In the genomic region with DNA sequence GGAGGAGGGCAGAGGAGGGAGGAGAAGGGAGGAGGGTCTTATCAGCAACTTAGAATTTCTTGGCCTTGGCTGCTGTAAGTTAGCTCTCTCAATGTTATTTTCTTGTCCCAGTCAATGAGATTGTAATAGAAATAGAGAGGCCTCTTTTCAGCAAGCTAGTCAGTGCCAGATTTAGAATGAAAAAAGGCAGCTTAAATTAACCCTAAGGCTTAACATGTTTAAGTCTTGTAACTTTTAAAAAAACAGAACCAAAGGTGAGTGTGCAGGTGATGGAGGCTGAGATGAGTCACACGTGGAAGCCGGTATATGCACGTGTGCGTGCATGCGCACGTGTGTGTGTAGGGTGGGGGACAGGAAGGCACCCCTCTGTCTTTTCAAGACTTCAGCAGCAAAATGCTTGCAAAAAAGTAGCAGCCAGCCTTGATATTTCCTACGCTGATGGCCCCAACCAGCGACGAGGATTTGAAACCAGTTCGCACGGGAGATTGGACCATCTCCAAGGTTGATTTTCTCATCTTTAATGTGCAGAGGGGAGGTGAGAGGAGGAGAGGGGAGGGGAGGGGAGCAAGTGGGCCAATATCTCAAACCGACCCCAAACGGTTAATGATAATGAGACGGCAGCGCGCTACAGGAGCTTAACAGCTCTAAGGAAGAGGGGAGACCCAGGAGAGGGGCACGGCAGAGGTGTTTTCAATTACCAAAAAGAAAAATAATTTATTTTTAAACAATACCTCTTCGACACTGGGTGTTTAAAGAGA, we compare ENCODE assay signal across 10 cellular contexts.
DNase-seq lines count a peak whose midpoint lies in the region; ATAC-seq and TF ChIP-seq lines count a peak whose summit lies in the region.
"Had no signal": no experiment of that assay in that cellular context is flagged by ENCODE, and none has a peak within 500 bp of the region (broad histone marks: within the 10 kb centered on the region; RNA-seq: fewer than 3 reads in every experiment).

No MANE protein-coding gene starts in this region.

- H3K4me3 ChIP-seq in left lung (no peak overlapping the region), subcutaneous abdominal adipose tissue (ENCODE audit: low read depth in 1 of 5, low read length in 5 of 5) (peak overlapping the region in 1 of 5 donors; percentile 40)

- H3K27me3 ChIP-seq in left lung = peaks cover 0 to 25% of the 10 kb centered on the region in 2 donors
- H3K27me3 ChIP-seq in subcutaneous abdominal adipose tissue (ENCODE audit: control insufficient read depth in 5 of 5, insufficient read depth in 4 of 5, low read length in 5 of 5) = no peaks in the 10 kb centered on the region

- peak overlapping the region; percentile 41 for H3K27ac Mint-ChIP-seq in chondrocyte (ENCODE audit: unreplicated experiment)
- H3K27ac Mint-ChIP-seq: activated naive CD8-positive, alpha-beta T cell treated with anti-CD3 and anti-CD28 coated beads, Interleukin-2, amount 10 ng/mL, durations not matched to agents 7 days and 5 days had no signal

- H3K27me3 Mint-ChIP-seq in chondrocyte (ENCODE audit: low read depth) = no peaks in the 10 kb centered on the region

- peaks cover 0 to 5% of the 10 kb centered on the region in 2 donors for H3K9me3 ChIP-seq in left lung
- peaks cover 0 to 5% (median 0%) of the 10 kb centered on the region in 5 donors for H3K9me3 ChIP-seq in subcutaneous abdominal adipose tissue (ENCODE audit: control insufficient read depth in 5 of 5, low read length in 5 of 5)

- H3K4me3 Mint-ChIP-seq in chondrocyte (ENCODE audit: unreplicated experiment) = no peak overlapping the region
- H3K4me3 Mint-ChIP-seq: activated naive CD8-positive, alpha-beta T cell treated with anti-CD3 and anti-CD28 coated beads, Interleukin-2, amount 10 ng/mL, durations not matched to agents 7 days and 5 days had no signal

- peaks cover 37% of the 10 kb centered on the region for H3K4me1 Mint-ChIP-seq in chondrocyte (ENCODE audit: low read depth)
- H3K4me1 Mint-ChIP-seq: activated naive CD8-positive, alpha-beta T cell treated with anti-CD3 and anti-CD28 coated beads, Interleukin-2, amount 10 ng/mL, durations not matched to agents 7 days and 5 days had no signal

- H3K27ac ChIP-seq in left lung (peak overlapping the region in 1 of 2 donors; percentile 31), subcutaneous abdominal adipose tissue (ENCODE audit: low read depth, low read length) (peak overlapping the region; percentile 85)

- intact Hi-C loops in left lung (cut with DNase I) = no loop called here

- no peaks in the 10 kb centered on the region for H3K9me3 Mint-ChIP-seq in chondrocyte (ENCODE audit: low read depth)
- H3K9me3 Mint-ChIP-seq: activated naive CD8-positive, alpha-beta T cell treated with anti-CD3 and anti-CD28 coated beads, Interleukin-2, amount 10 ng/mL, durations not matched to agents 7 days and 5 days had no signal

- TF ChIP-seq CTCF in chondrocyte (IDR thresholded peaks at IDR 0.05) (no peak), left lung (IDR thresholded peaks at IDR 0.05) (no peak)

- DNase-seq in NCI-H2171 (lab: John Stamatoyannopoulos, UW) = peak; percentile 34
- DNase-seq in chondrocyte (ENCODE audit: low spot score) = no peak
- DNase-seq in left lung = no peak
- DNase-seq in C1 segment of cervical spinal cord (lab: John Stamatoyannopoulos, UW) = no peak
- no peak for DNase-seq in activated CD4-positive, alpha-beta T cell treated with anti-CD3 and anti-CD28 coated beads, Interleukin-2, amount 50 U/mL, for 1 hour
- DNase-seq: activated naive CD8-positive, alpha-beta T cell treated with anti-CD3 and anti-CD28 coated beads, Interleukin-2, amount 10 ng/mL, durations not matched to agents 7 days and 5 days; OCI-M1 had no signal

- H3K36me3 Mint-ChIP-seq in chondrocyte (ENCODE audit: low read depth) = no peaks in the 10 kb centered on the region
- H3K36me3 Mint-ChIP-seq: activated naive CD8-positive, alpha-beta T cell treated with anti-CD3 and anti-CD28 coated beads, Interleukin-2, amount 10 ng/mL, durations not matched to agents 7 days and 5 days had no signal

- no peaks in the 10 kb centered on the region for H3K36me3 ChIP-seq in left lung
- peaks cover 0 to 2% (median 0%) of the 10 kb centered on the region in 5 donors for H3K36me3 ChIP-seq in subcutaneous abdominal adipose tissue (ENCODE audit: control insufficient read depth in 5 of 5, insufficient read depth in 5 of 5, low read length in 5 of 5)

- ATAC-seq in left lung (peak; percentile 23), HG02763 (IDR thresholded peaks at IDR 0.05; ENCODE audit: unreplicated experiment) (no peak), HG03097 (IDR thresholded peaks at IDR 0.05; ENCODE audit: low FRiP score, unreplicated experiment) (no peak)

- peaks cover 5 to 18% of the 10 kb centered on the region in 2 donors for H3K4me1 ChIP-seq in left lung
- H3K4me1 ChIP-seq in subcutaneous abdominal adipose tissue (ENCODE audit: control insufficient read depth in 5 of 5, insufficient read depth in 5 of 5, low read length in 5 of 5) = peaks cover 8 to 48% (median 47%) of the 10 kb centered on the region in 5 donors

- no peak overlapping the region for H3K9ac ChIP-seq in subcutaneous abdominal adipose tissue (ENCODE audit: low read length in 5 of 5)
